In genomic region chr9:72823971-72824370, GRCh38 we compare ENCODE assay signal across 38 cellular contexts.
"Had no signal": no experiment of that assay in that cellular context is flagged by ENCODE, and none has a peak within 500 bp of the region (broad histone marks: within the 10 kb centered on the region; RNA-seq: fewer than 3 reads in every experiment).

No MANE protein-coding gene starts in this region.

- H3K4me3 Mint-ChIP-seq: activated naive CD4-positive, alpha-beta T cell treated with anti-CD3 and anti-CD28 coated beads for 36 hours; activated naive CD4-positive, alpha-beta T cell treated with anti-CD3 and anti-CD28 coated beads, Interleukin-2, amount 10 ng/mL, durations not matched to agents 7 days and 5 days; activated naive CD4-positive, alpha-beta T cell treated with anti-CD3 and anti-CD28 coated beads, Interleukin-2, amount 50 U/mL, for 24 hours; activated naive CD8-positive, alpha-beta T cell; activated naive CD8-positive, alpha-beta T cell treated with anti-CD3 and anti-CD28 coated beads, Interleukin-2, amount 10 ng/mL, durations not matched to agents 7 days and 5 days; activated naive CD8-positive, alpha-beta T cell treated with anti-CD3 and anti-CD28 coated beads, Interleukin-2, amount 50 U/mL, for 24 hours; activated T-cell treated with anti-CD3 and anti-CD28 coated beads, Interleukin-2, amount 50 U/mL, for 24 hours; activated T-cell treated with anti-CD3 and anti-CD28 coated beads, Interleukin-2, amount 50 U/mL, for 4 hours; activated T-cell treated with anti-CD3 and anti-CD28 coated beads, Interleukin-2, amount 50 U/mL, for 72 hours; activated T-helper 1 cell treated with anti-CD3 and anti-CD28 coated beads, Interleukin-12 subunit alpha, Interleukin-12 subunit beta, Interleukin-2, Interleukin-4 antibody, amounts not matched to agents 30 ng/mL and 10 ng/mL and 1 ng/mL, durations not matched to agents 14 hours and 24 hours and 36 hours; activated T-helper 17 cell treated with anti-CD3 and anti-CD28 coated beads, Interleukin-2, amount 50 U/mL, for 72 hours; brain; central memory CD8-positive, alpha-beta T cell had no signal

- H3K27me3 ChIP-seq: adrenal gland, ascending aorta, body of pancreas, brain microvascular endothelial cell, breast epithelium, cardiac muscle cell had no signal

- H3K9me3 Mint-ChIP-seq: activated naive CD4-positive, alpha-beta T cell treated with anti-CD3 and anti-CD28 coated beads for 36 hours; activated naive CD4-positive, alpha-beta T cell treated with anti-CD3 and anti-CD28 coated beads, Interleukin-2, amount 10 ng/mL, durations not matched to agents 7 days and 5 days; activated naive CD4-positive, alpha-beta T cell treated with anti-CD3 and anti-CD28 coated beads, Interleukin-2, amount 50 U/mL, for 24 hours; activated naive CD4-positive, alpha-beta T cell treated with anti-CD3 and anti-CD28 coated beads, Interleukin-2, amount 50 U/mL, for 72 hours; activated naive CD8-positive, alpha-beta T cell treated with anti-CD3 and anti-CD28 coated beads, Interleukin-2, amount 10 ng/mL, durations not matched to agents 7 days and 5 days; activated naive CD8-positive, alpha-beta T cell treated with anti-CD3 and anti-CD28 coated beads, Interleukin-2, amount 50 U/mL, for 24 hours; activated T-cell treated with anti-CD3 and anti-CD28 coated beads, Interleukin-2, amount 50 U/mL, for 24 hours; activated T-cell treated with anti-CD3 and anti-CD28 coated beads, Interleukin-2, amount 50 U/mL, for 4 hours; activated T-cell treated with anti-CD3 and anti-CD28 coated beads, Interleukin-2, amount 50 U/mL, for 72 hours; activated T-helper 1 cell treated with anti-CD3 and anti-CD28 coated beads, Interleukin-12 subunit alpha, Interleukin-12 subunit beta, Interleukin-2, Interleukin-4 antibody, amounts not matched to agents 30 ng/mL and 10 ng/mL and 1 ng/mL, durations not matched to agents 14 hours and 24 hours and 36 hours; activated T-helper 17 cell treated with anti-CD3 and anti-CD28 coated beads, Interleukin-2, amount 50 U/mL, for 72 hours; activated T-helper 2 cell treated with anti-CD3 and anti-CD28 coated beads, Interferon-gamma antibody, Interleukin-2, Interleukin-4, amounts not matched to agents 10 μg/mL and 5 μg/mL and 100 μg/mL, durations not matched to agents 14 hours and 24 hours and 36 hours; brain; central memory CD8-positive, alpha-beta T cell had no signal

- H3K27me3 Mint-ChIP-seq: central memory CD8-positive, alpha-beta T cell had no signal

- H3K36me3 ChIP-seq: adrenal gland, ascending aorta, brain microvascular endothelial cell, breast epithelium, cardiac muscle cell had no signal

- H3K27ac ChIP-seq: adrenal gland, ascending aorta, body of pancreas, brain microvascular endothelial cell, breast epithelium, cardiac muscle cell had no signal

- H3K4me1 Mint-ChIP-seq: activated naive CD4-positive, alpha-beta T cell treated with anti-CD3 and anti-CD28 coated beads, Interleukin-2, amount 10 ng/mL, durations not matched to agents 7 days and 5 days; activated naive CD4-positive, alpha-beta T cell treated with anti-CD3 and anti-CD28 coated beads, Interleukin-2, amount 50 U/mL, for 24 hours; activated naive CD8-positive, alpha-beta T cell treated with anti-CD3 and anti-CD28 coated beads, Interleukin-2, amount 10 ng/mL, durations not matched to agents 7 days and 5 days; activated naive CD8-positive, alpha-beta T cell treated with anti-CD3 and anti-CD28 coated beads, Interleukin-2, amount 50 U/mL, for 24 hours; activated T-helper 17 cell treated with anti-CD3 and anti-CD28 coated beads, Interleukin-2, amount 50 U/mL, for 72 hours; central memory CD8-positive, alpha-beta T cell had no signal

- FAIRE-seq: astrocyte, bronchial epithelial cell had no signal

- H3K27ac Mint-ChIP-seq: activated naive CD4-positive, alpha-beta T cell treated with anti-CD3 and anti-CD28 coated beads for 36 hours; activated naive CD4-positive, alpha-beta T cell treated with anti-CD3 and anti-CD28 coated beads, Interleukin-2, amount 10 ng/mL, durations not matched to agents 7 days and 5 days; activated naive CD4-positive, alpha-beta T cell treated with anti-CD3 and anti-CD28 coated beads, Interleukin-2, amount 50 U/mL, for 24 hours; activated naive CD4-positive, alpha-beta T cell treated with anti-CD3 and anti-CD28 coated beads, Interleukin-2, amount 50 U/mL, for 72 hours; activated naive CD8-positive, alpha-beta T cell; activated naive CD8-positive, alpha-beta T cell treated with anti-CD3 and anti-CD28 coated beads, Interleukin-2, amount 10 ng/mL, durations not matched to agents 7 days and 5 days; activated naive CD8-positive, alpha-beta T cell treated with anti-CD3 and anti-CD28 coated beads, Interleukin-2, amount 50 U/mL, for 24 hours; activated T-cell treated with anti-CD3 and anti-CD28 coated beads, Interleukin-2, amount 50 U/mL, for 24 hours; activated T-cell treated with anti-CD3 and anti-CD28 coated beads, Interleukin-2, amount 50 U/mL, for 72 hours; activated T-helper 1 cell treated with anti-CD3 and anti-CD28 coated beads, Interleukin-12 subunit alpha, Interleukin-12 subunit beta, Interleukin-2, Interleukin-4 antibody, amounts not matched to agents 30 ng/mL and 10 ng/mL and 1 ng/mL, durations not matched to agents 14 hours and 24 hours and 36 hours; activated T-helper 17 cell treated with anti-CD3 and anti-CD28 coated beads, Interleukin-2, amount 50 U/mL, for 72 hours; activated T-helper 2 cell treated with anti-CD3 and anti-CD28 coated beads, Interferon-gamma antibody, Interleukin-2, Interleukin-4, amounts not matched to agents 10 μg/mL and 5 μg/mL and 100 μg/mL, durations not matched to agents 14 hours and 24 hours and 36 hours; brain had no signal

- H3K4me3 ChIP-seq: adrenal gland, ascending aorta, body of pancreas, breast epithelium, cardiac muscle cell had no signal

- H3K4me1 ChIP-seq: adrenal gland, ascending aorta, breast epithelium had no signal

- H3K9me3 ChIP-seq: adrenal gland, ascending aorta, body of pancreas, breast epithelium had no signal

- DNase-seq: activated effector memory CD4-positive, alpha-beta T cell treated with anti-CD3 and anti-CD28 coated beads, Interleukin-2, amount 50 U/mL, for 16 hours; activated effector memory CD4-positive, alpha-beta T cell treated with Interleukin-2 at 50 U/mL for 16 hours; activated gamma-delta T cell; activated gamma-delta T cell treated with Interleukin-2 at 50 U/mL for 16 hours; activated naive CD4-positive, alpha-beta T cell; activated naive CD4-positive, alpha-beta T cell treated with anti-CD3 and anti-CD28 coated beads for 36 hours; activated naive CD4-positive, alpha-beta T cell treated with anti-CD3 and anti-CD28 coated beads, Interleukin-2, amount 10 ng/mL, durations not matched to agents 7 days and 5 days; activated naive CD4-positive, alpha-beta T cell treated with anti-CD3 and anti-CD28 coated beads, Interleukin-2, amount 50 U/mL, for 16 hours; activated naive CD4-positive, alpha-beta T cell treated with Interleukin-2 at 50 U/mL for 16 hours; activated naive CD8-positive, alpha-beta T cell treated with anti-CD3 and anti-CD28 coated beads, Interleukin-2, amount 10 ng/mL, durations not matched to agents 7 days and 5 days; activated naive CD8-positive, alpha-beta T cell treated with anti-CD3 and anti-CD28 coated beads, Interleukin-2, amount 50 U/mL, for 24 hours; activated T-cell treated with anti-CD3 and anti-CD28 coated beads for 4 hours; activated T-cell treated with anti-CD3 and anti-CD28 coated beads, Interleukin-2, amount 50 U/mL, for 1 hour; activated T-cell treated with anti-CD3 and anti-CD28 coated beads, Interleukin-2, amount 50 U/mL, for 24 hours; activated T-cell treated with anti-CD3 and anti-CD28 coated beads, Interleukin-2, amount 50 U/mL, for 4 hours; activated T-cell treated with anti-CD3 and anti-CD28 coated beads, Interleukin-2, amount 50 U/mL, for 48 hours; activated T-cell treated with anti-CD3 and anti-CD28 coated beads, Interleukin-2, amount 50 U/mL, for 72 hours; adrenal gland; amygdala; aorta; body of pancreas; brain microvascular endothelial cell; caudate nucleus; central memory CD4-positive, alpha-beta T cell; cerebellar nuclear complex had no signal

- ATAC-seq: activated naive CD4-positive, alpha-beta T cell treated with anti-CD3 and anti-CD28 coated beads, Interleukin-2, amount 50 U/mL, for 72 hours; activated naive CD8-positive, alpha-beta T cell treated with anti-CD3 and anti-CD28 coated beads, Interleukin-2, amount 50 U/mL, for 24 hours; activated T-cell treated with anti-CD3 and anti-CD28 coated beads, Interleukin-2, amount 50 U/mL, for 4 hours; activated T-cell treated with anti-CD3 and anti-CD28 coated beads, Interleukin-2, amount 50 U/mL, for 72 hours; activated T-helper 17 cell treated with anti-CD3 and anti-CD28 coated beads, Interleukin-2, amount 50 U/mL, for 72 hours; body of pancreas had no signal

- H3K36me3 Mint-ChIP-seq: activated naive CD4-positive, alpha-beta T cell treated with anti-CD3 and anti-CD28 coated beads, Interleukin-2, amount 10 ng/mL, durations not matched to agents 7 days and 5 days; activated naive CD4-positive, alpha-beta T cell treated with anti-CD3 and anti-CD28 coated beads, Interleukin-2, amount 50 U/mL, for 24 hours; activated naive CD4-positive, alpha-beta T cell treated with anti-CD3 and anti-CD28 coated beads, Interleukin-2, amount 50 U/mL, for 72 hours; activated naive CD8-positive, alpha-beta T cell; activated naive CD8-positive, alpha-beta T cell treated with anti-CD3 and anti-CD28 coated beads, Interleukin-2, amount 10 ng/mL, durations not matched to agents 7 days and 5 days; brain had no signal
